ENCODE assay signal across 10 cellular contexts in genomic region chr4:45576275-45576674, GRCh38.
ATAC-seq and TF ChIP-seq lines count a peak whose summit lies in the region.
"Had no signal": no experiment of that assay in that cellular context is flagged by ENCODE, and none has a peak within 500 bp of the region (broad histone marks: within the 10 kb centered on the region; RNA-seq: fewer than 3 reads in every experiment).

No MANE protein-coding gene starts in this region.

- no peak for TF ChIP-seq RAD21 in neural cell (conservative IDR thresholded peaks at IDR 0.05)

- no peak for ATAC-seq in GM18517 (IDR thresholded peaks at IDR 0.05; ENCODE audit: unreplicated experiment)
- ATAC-seq: A549; CD8-positive, alpha-beta T cell had no signal

- no peaks in the 10 kb centered on the region for H3K9me3 ChIP-seq in neural cell (ENCODE audit: low read length)
- H3K9me3 ChIP-seq: A549; BE2C; BLaER1; BLaER1 treated with 17β-estradiol and CSF1 and Interleukin-3, amounts not matched to agents 10 nM and 100 nM; Caco-2 had no signal

- TF ChIP-seq EP300 in neural cell (conservative IDR thresholded peaks at IDR 0.05; ENCODE audit: poor library complexity, severe bottlenecking), result peak; percentile 88

- H3K9me2 ChIP-seq in neural cell (ENCODE audit: insufficient read depth, low read length), result no peaks in the 10 kb centered on the region

- H3K4me3 ChIP-seq in neural cell (ENCODE audit: low read length), result no peak overlapping the region
- H3K4me3 ChIP-seq: A549; BLaER1; BLaER1 treated with 17β-estradiol and CSF1 and Interleukin-3, amounts not matched to agents 10 nM and 100 nM had no signal

- H3K79me2 ChIP-seq in neural cell (replicated peaks; ENCODE audit: insufficient read depth, low read length), result no peaks in the 10 kb centered on the region

- H3F3A ChIP-seq in neural cell (ENCODE audit: insufficient read depth, low read length, poor library complexity, severe bottlenecking), result no peaks in the 10 kb centered on the region

- H3K27me3 ChIP-seq in neural cell (ENCODE audit: insufficient read depth, low read depth, low read length), result no peaks in the 10 kb centered on the region
- H3K27me3 ChIP-seq: BE2C; BLaER1; BLaER1 treated with 17β-estradiol and CSF1 and Interleukin-3, amounts not matched to agents 10 nM and 100 nM had no signal

- no peak overlapping the region for H3K27ac ChIP-seq in neural cell (ENCODE audit: low read length)
- H3K27ac ChIP-seq: 22Rv1; A549; BLaER1; BLaER1 treated with 17β-estradiol and CSF1 and Interleukin-3, amounts not matched to agents 10 nM and 100 nM; C4-2B had no signal

- no peak overlapping the region for H3K9ac ChIP-seq in neural cell (ENCODE audit: low read length)
- H3K9ac ChIP-seq: BLaER1; BLaER1 treated with 17β-estradiol and CSF1 and Interleukin-3, amounts not matched to agents 10 nM and 100 nM had no signal

- no peaks in the 10 kb centered on the region for H4K20me1 ChIP-seq in neural cell (ENCODE audit: insufficient read depth)
- H4K20me1 ChIP-seq: BLaER1; BLaER1 treated with 17β-estradiol and CSF1 and Interleukin-3, amounts not matched to agents 10 nM and 100 nM had no signal

- no peaks in the 10 kb centered on the region for H3K36me3 ChIP-seq in neural cell (ENCODE audit: insufficient read depth, low read length)
- H3K36me3 ChIP-seq: BE2C; BLaER1; BLaER1 treated with 17β-estradiol and CSF1 and Interleukin-3, amounts not matched to agents 10 nM and 100 nM had no signal

- H2AFZ ChIP-seq in neural cell (ENCODE audit: low read depth, low read length), result no peak overlapping the region

- no peak overlapping the region for H3K4me2 ChIP-seq in neural cell (ENCODE audit: low read length)
- H3K4me2 ChIP-seq: A549; BLaER1; BLaER1 treated with 17β-estradiol and CSF1 and Interleukin-3, amounts not matched to agents 10 nM and 100 nM had no signal

- no peak for TF ChIP-seq CTCF in neural cell (IDR thresholded peaks at IDR 0.05; ENCODE audit: poor library complexity, severe bottlenecking)

TF ChIP-seq in neural cell, 6 proteins besides CTCF, POLR2A, EP300 and RAD21:
- TF ChIP-seq POLR2AphosphoS5 (IDR thresholded peaks at IDR 0.05), result peak; percentile 72
- TF ChIP-seq MXI1 (conservative IDR thresholded peaks at IDR 0.05; ENCODE audit: poor library complexity, severe bottlenecking), result no peak
- TF ChIP-seq TAF1 (IDR thresholded peaks at IDR 0.05; ENCODE audit: low read depth), result no peak
- TF ChIP-seq SMC3 (conservative IDR thresholded peaks at IDR 0.05; ENCODE audit: poor library complexity), result no peak
